ENCODE assay signal across 8 cellular contexts in the genomic region with DNA sequence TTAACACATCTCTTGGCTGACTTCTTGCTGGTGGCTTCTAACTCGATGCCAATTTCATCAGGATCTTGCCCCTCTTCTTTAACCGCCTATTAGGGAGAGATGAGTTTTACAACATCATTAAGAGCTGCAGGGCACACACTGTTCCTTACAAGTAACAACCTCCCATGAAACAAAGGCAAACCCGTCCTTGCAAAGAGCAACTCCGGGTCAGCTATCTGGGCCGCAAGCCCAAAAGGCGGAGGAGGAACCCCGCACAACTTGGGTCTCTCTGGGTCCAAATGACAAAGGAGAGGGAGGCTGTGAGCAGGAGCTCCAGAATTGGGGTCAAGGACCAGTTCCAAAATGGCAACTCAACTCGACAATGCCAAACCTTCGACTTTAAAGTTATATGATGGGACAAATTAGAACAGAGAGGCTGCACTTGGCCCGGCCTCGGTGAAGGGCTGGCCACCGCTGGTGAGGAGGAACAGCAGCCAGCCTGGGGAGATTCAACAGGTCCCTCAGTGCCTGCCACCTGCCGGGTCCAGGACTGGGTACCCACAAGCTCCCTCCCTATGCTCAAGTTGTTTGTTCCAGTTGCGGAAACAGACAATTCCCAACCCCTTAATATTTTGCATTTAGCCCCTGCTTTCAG. TPM values are rescaled to one million over a fixed set of nuclear protein-coding genes. Genes with fewer than 3 reads are reported as not detected.
DNase-seq lines count a peak whose midpoint lies in the region; ATAC-seq and TF ChIP-seq lines count a peak whose summit lies in the region.

No MANE protein-coding gene starts in this region.

- H3K4me1 Mint-ChIP-seq in progenitor cell of endocrine pancreas (ENCODE audit: low read depth) = peaks cover 35% of the 10 kb centered on the region

- peaks cover 15% of the 10 kb centered on the region for H4K20me1 ChIP-seq in SU-DHL-6 (ENCODE audit: low read depth, low read length)

- DNase-seq in EH (ENCODE audit: low read depth) = peak; percentile 24
- DNase-seq in fibroblast of the aortic adventitia (ENCODE audit: low read depth) = peak; percentile 13
- DNase-seq in progenitor cell of endocrine pancreas (ENCODE audit: low spot score, unreplicated experiment) = no peak
- DNase-seq in HuH-7.5 (ENCODE audit: low spot score) = no peak
- DNase-seq in omental fat pad (ENCODE audit: low spot score) = no peak
- no peak for DNase-seq in GOT3 (lab: John Stamatoyannopoulos, UW)
- DNase-seq in NCI-H2171 (lab: John Stamatoyannopoulos, UW) = no peak

- TF ChIP-seq CTCF in SU-DHL-6 (IDR thresholded peaks at IDR 0.05; ENCODE audit: insufficient read depth, low read length, poor library complexity, severe bottlenecking) (no peak), fibroblast of the aortic adventitia (IDR thresholded peaks at IDR 0.05; ENCODE audit: insufficient read depth, low read length) (no peak), progenitor cell of endocrine pancreas (IDR thresholded peaks at IDR 0.05; ENCODE audit: unreplicated experiment) (no peak), omental fat pad (IDR thresholded peaks at IDR 0.05) (no peak)

- peak overlapping the region; percentile 100 for H3K4me3 Mint-ChIP-seq in progenitor cell of endocrine pancreas (ENCODE audit: low read depth)

- peak overlapping the region; percentile 69 for H3K27ac Mint-ChIP-seq in progenitor cell of endocrine pancreas

- H3K9me3 ChIP-seq in SU-DHL-6 (ENCODE audit: insufficient read depth, low read length) = no peaks in the 10 kb centered on the region

- no peaks in the 10 kb centered on the region for H3K27me3 ChIP-seq in SU-DHL-6 (ENCODE audit: low read length)

- H3K27me3 Mint-ChIP-seq in progenitor cell of endocrine pancreas = no peaks in the 10 kb centered on the region

- H3K4me3 ChIP-seq in SU-DHL-6 (ENCODE audit: insufficient read depth, low read length, poor library complexity, severe bottlenecking) (peak overlapping the region; percentile 89), fibroblast of the aortic adventitia (ENCODE audit: low read depth, low read length) (peak overlapping the region; percentile 98)

- H3K27ac ChIP-seq in SU-DHL-6 (ENCODE audit: low read depth, low read length) = no peak overlapping the region

- peaks cover 25% of the 10 kb centered on the region for H3K36me3 Mint-ChIP-seq in progenitor cell of endocrine pancreas (ENCODE audit: insufficient read depth)

- no peaks in the 10 kb centered on the region for H3K9me2 ChIP-seq in SU-DHL-6 (replicated peaks; ENCODE audit: insufficient read depth, low read length)

- H3K4me2 ChIP-seq in SU-DHL-6 (ENCODE audit: low read depth, low read length, poor library complexity, severe bottlenecking) = peak overlapping the region; percentile 86

- H3K9me3 Mint-ChIP-seq in progenitor cell of endocrine pancreas (ENCODE audit: low read depth) = no peaks in the 10 kb centered on the region

- H3F3A ChIP-seq in SU-DHL-6 (ENCODE audit: insufficient read depth) = no peaks in the 10 kb centered on the region

- ATAC-seq in omental fat pad (ENCODE audit: low FRiP score) = no peak

- peak overlapping the region; percentile 95 for H3K9ac ChIP-seq in SU-DHL-6 (ENCODE audit: low read length)

- H3K36me3 ChIP-seq in SU-DHL-6 (ENCODE audit: low read length) = peaks cover 36% of the 10 kb centered on the region

- peaks cover 94% of the 10 kb centered on the region for H3K79me2 ChIP-seq in SU-DHL-6 (ENCODE audit: insufficient read depth, low read length)

- H2AFZ ChIP-seq in SU-DHL-6 (ENCODE audit: low read depth, low read length, severe bottlenecking) = no peak overlapping the region

RNA-seq across cellular contexts. Expression of a gene that starts 1.1 kb away (rescaled TPM):
- total RNA-seq in fibroblast of the aortic adventitia (ENCODE audit: low replicate concordance) (36.7 and 39.9 TPM in 2 replicates), progenitor cell of endocrine pancreas (95.4 and 107 TPM in 2 replicates), omental fat pad (10 to 100 TPM; 32.0 to 77.9 (median 51.1) TPM)

RNA-seq across cellular contexts. Expression of a gene that starts 1.5 kb away (rescaled TPM):
- total RNA-seq in fibroblast of the aortic adventitia (ENCODE audit: low replicate concordance) (43.5 and 92.9 TPM in 2 replicates), progenitor cell of endocrine pancreas (151 and 169 TPM in 2 replicates), omental fat pad (100 to 1,000 TPM in 2 of 4 donors, 10 to 100 TPM in 2; 56.7 to 139 (median 86.9) TPM)

RNA-seq across cellular contexts. Expression of a gene that starts 53.7 kb away (rescaled TPM):
- 0.08 TPM in 1 of 2 replicates, not detected in the other for total RNA-seq in fibroblast of the aortic adventitia (ENCODE audit: low replicate concordance)
- total RNA-seq in progenitor cell of endocrine pancreas = 0.60 and 1.0 TPM in 2 replicates
- 1 to 10 TPM in 3 of 4 donors, not detected in 1; 1.7 to 8.6 (median 1.8) TPM for total RNA-seq in omental fat pad

RNA-seq across cellular contexts. Expression of a gene that starts 58.9 kb away (rescaled TPM):
- 15.4 and 31.1 TPM in 2 replicates for total RNA-seq in fibroblast of the aortic adventitia (ENCODE audit: low replicate concordance)
- total RNA-seq in progenitor cell of endocrine pancreas = 28.1 and 29.7 TPM in 2 replicates
- 10 to 100 TPM; 24.4 to 54.6 (median 40.5) TPM for total RNA-seq in omental fat pad

RNA-seq across cellular contexts. Expression of a gene that starts 59.4 kb away (rescaled TPM):
- total RNA-seq in fibroblast of the aortic adventitia (ENCODE audit: low replicate concordance) = 10.8 and 17.2 TPM in 2 replicates
- 20.1 and 21.1 TPM in 2 replicates for total RNA-seq in progenitor cell of endocrine pancreas
- total RNA-seq in omental fat pad = 1 to 10 TPM; 4.3 to 9.5 (median 7.8) TPM

Comparison
In these comparisons a context has a peak if more than half of its experiments do, and no peak if none do; other contexts are left out.
1. DNase-seq: peak in EH (single experiment) and fibroblast of the aortic adventitia (single experiment); none in progenitor cell of endocrine pancreas (single experiment), HuH-7.5 (single experiment), omental fat pad (single experiment), GOT3 (single experiment) and NCI-H2171 (single experiment).